1 cellular context compared by ENCODE assay signal in genomic region chr12:48157016-48157888, GRCh38.
TF ChIP-seq lines count a peak whose summit lies in the region.

ASB8 (minus strand) TSS chr12:48157515; CDS start chr12:48153496, 4,019 bp downstream.

TF ChIP-seq in K562, 482 proteins besides CTCF, POLR2A, EP300 and RAD21 (continued from another document and continues in another):
- peak; percentile 16; the same call in 1 of the 2 replicates for TF ChIP-seq LCOR (CRISPR knock-in tag; IDR thresholded peaks at IDR 0.05)
- TF ChIP-seq TSHZ1 (CRISPR knock-in tag; IDR thresholded peaks at IDR 0.05) = no peak
- TF ChIP-seq LEF1 (IDR thresholded peaks at IDR 0.05) = no peak
- no peak; the same call in 1 of the 2 replicates for TF ChIP-seq POLR2H (tag; IDR thresholded peaks at IDR 0.05; ENCODE audit: low read depth)
- TF ChIP-seq FOXK1 (CRISPR knock-in tag; IDR thresholded peaks at IDR 0.05; ENCODE audit: borderline replicate concordance) = peak; percentile 70; the same call in 1 of the 2 replicates
- no peak for TF ChIP-seq MECOM (CRISPR knock-in tag; IDR thresholded peaks at IDR 0.05)
- TF ChIP-seq TCF7 (IDR thresholded peaks at IDR 0.05; ENCODE audit: borderline replicate concordance) = no peak
- TF ChIP-seq ZBTB2 (IDR thresholded peaks at IDR 0.05) = peak; percentile 95
- TF ChIP-seq ZFP91 (CRISPR knock-in tag; IDR thresholded peaks at IDR 0.05) = no peak
- TF ChIP-seq ZNF384 (IDR thresholded peaks at IDR 0.05; ENCODE audit: low read depth, low read length) = peak; percentile 64
- TF ChIP-seq KDM5B (IDR thresholded peaks at IDR 0.05; ENCODE audit: insufficient replicate concordance, low read depth, low read length) = peak; percentile 44
- TF ChIP-seq ID3 (CRISPR knock-in tag; IDR thresholded peaks at IDR 0.05) = no peak
- 0 out of 2 replicates have a peak, but pooled peaks have one; percentile 19 for TF ChIP-seq ID3 (tag; IDR thresholded peaks at IDR 0.05)
- no peak for TF ChIP-seq ZNF830 (CRISPR knock-in tag; IDR thresholded peaks at IDR 0.05)
- no peak for TF ChIP-seq BRD9 (IDR thresholded peaks at IDR 0.05; ENCODE audit: low read depth, partially characterized antibody)
- TF ChIP-seq GABPA (tag; conservative IDR thresholded peaks at IDR 0.05; ENCODE audit: low read depth) = peak; percentile 98
- TF ChIP-seq HNRNPL (IDR thresholded peaks at IDR 0.05; ENCODE audit: low read depth, low read length) = no peak
- TF ChIP-seq MIER1 (IDR thresholded peaks at IDR 0.05; ENCODE audit: low read depth) = no peak
- no peak for TF ChIP-seq ASH1L (IDR thresholded peaks at IDR 0.05; ENCODE audit: borderline replicate concordance, low read depth, partially characterized antibody)
- no peak for TF ChIP-seq THRA (IDR thresholded peaks at IDR 0.05)
- no peak for TF ChIP-seq CHD4 (IDR thresholded peaks at IDR 0.05; ENCODE audit: insufficient read depth, insufficient replicate concordance, low read depth, low read length, poor library complexity, severe bottlenecking)
- TF ChIP-seq ZNF398 (CRISPR knock-in tag; IDR thresholded peaks at IDR 0.05) = no peak
- no peak for TF ChIP-seq SRSF3 (IDR thresholded peaks at IDR 0.05; ENCODE audit: insufficient read depth, low read length)
- TF ChIP-seq GATAD2A (IDR thresholded peaks at IDR 0.05) = no peak
- no peak for TF ChIP-seq ESRRB (CRISPR knock-in tag; IDR thresholded peaks at IDR 0.05; ENCODE audit: borderline replicate concordance)
- peak; percentile 50 for TF ChIP-seq POLR2B (IDR thresholded peaks at IDR 0.05; ENCODE audit: low read depth, partially characterized antibody)
- no peak for TF ChIP-seq NR2F6 (CRISPR knock-in tag; IDR thresholded peaks at IDR 0.05)
- TF ChIP-seq E2F3 (CRISPR knock-in tag; IDR thresholded peaks at IDR 0.05) = no peak
- peak; percentile 79 for TF ChIP-seq POLR2G (IDR thresholded peaks at IDR 0.05; ENCODE audit: low read depth, low read length)
- no peak for TF ChIP-seq ZNF436 (CRISPR knock-in tag; IDR thresholded peaks at IDR 0.05)
- no peak for TF ChIP-seq ADNP (tag; IDR thresholded peaks at IDR 0.05)
- TF ChIP-seq MEIS2 (IDR thresholded peaks at IDR 0.05; ENCODE audit: partially characterized antibody) = peak; percentile 93
- TF ChIP-seq PML (IDR thresholded peaks at IDR 0.05; ENCODE audit: low read length) = peak; percentile 37; the same call in 1 of the 2 replicates
- TF ChIP-seq CEBPB (tag; IDR thresholded peaks at IDR 0.05) = no peak
- peak; percentile 58; the same call in 1 of the 2 replicates for TF ChIP-seq ZNF197 (CRISPR knock-in tag; IDR thresholded peaks at IDR 0.05; ENCODE audit: low read depth)
- no peak for TF ChIP-seq KLF1 (tag; IDR thresholded peaks at IDR 0.05)
- no peak for TF ChIP-seq ZNF551 (CRISPR knock-in tag; IDR thresholded peaks at IDR 0.05)
- no peak for TF ChIP-seq ZFP1 (CRISPR knock-in tag; IDR thresholded peaks at IDR 0.05)
- TF ChIP-seq ZKSCAN1 (IDR thresholded peaks at IDR 0.05; ENCODE audit: low read depth, low read length) = 0 out of 2 replicates have a peak, but pooled peaks have one; percentile 40
- TF ChIP-seq ZNF280A (IDR thresholded peaks at IDR 0.05; ENCODE audit: low read depth, partially characterized antibody) = no peak
- no peak for TF ChIP-seq NFYB (IDR thresholded peaks at IDR 0.05; ENCODE audit: extremely low read depth, insufficient read length)
- TF ChIP-seq ZC3H11A (IDR thresholded peaks at IDR 0.05; ENCODE audit: low read depth, low read length) = no peak
- TF ChIP-seq THAP12 (CRISPR knock-in tag; IDR thresholded peaks at IDR 0.05) = 0 out of 2 replicates have a peak, but pooled peaks have one; percentile 21
- TF ChIP-seq CBFA2T3 (IDR thresholded peaks at IDR 0.05) = no peak
- TF ChIP-seq ZNF133 (CRISPR knock-in tag; IDR thresholded peaks at IDR 0.05) = no peak
- TF ChIP-seq KDM1A (IDR thresholded peaks at IDR 0.05) = no peak
- no peak for TF ChIP-seq CGGBP1 (CRISPR knock-in tag; IDR thresholded peaks at IDR 0.05)
- TF ChIP-seq ZNF507 (tag; conservative IDR thresholded peaks at IDR 0.05) = no peak
- no peak for TF ChIP-seq POLR3G (IDR thresholded peaks at IDR 0.05; ENCODE audit: extremely low read depth, insufficient read length, insufficient replicate concordance)
- no peak for TF ChIP-seq MTA1 (IDR thresholded peaks at IDR 0.05; ENCODE audit: borderline replicate concordance)
- peak; percentile 67 for TF ChIP-seq HMGXB4 (CRISPR knock-in tag; IDR thresholded peaks at IDR 0.05)
- no peak for TF ChIP-seq NFXL1 (CRISPR knock-in tag; IDR thresholded peaks at IDR 0.05)
- TF ChIP-seq C11orf30 (IDR thresholded peaks at IDR 0.05; ENCODE audit: low read depth) = peak; percentile 61
- TF ChIP-seq ZNF584 (CRISPR knock-in tag; IDR thresholded peaks at IDR 0.05; ENCODE audit: low read depth) = 0 out of 2 replicates have a peak, but pooled peaks have one; percentile 42
- peak; percentile 43; the same call in 1 of the 2 replicates for TF ChIP-seq MAX (CRISPR knock-in tag; IDR thresholded peaks at IDR 0.05)
- TF ChIP-seq MYBL2 (IDR thresholded peaks at IDR 0.05; ENCODE audit: low read depth) = no peak
- TF ChIP-seq MYBL2 (CRISPR knock-in tag; IDR thresholded peaks at IDR 0.05; ENCODE audit: borderline replicate concordance) = no peak
